ENCODE assay signal across 13 cellular contexts in the genomic region with DNA sequence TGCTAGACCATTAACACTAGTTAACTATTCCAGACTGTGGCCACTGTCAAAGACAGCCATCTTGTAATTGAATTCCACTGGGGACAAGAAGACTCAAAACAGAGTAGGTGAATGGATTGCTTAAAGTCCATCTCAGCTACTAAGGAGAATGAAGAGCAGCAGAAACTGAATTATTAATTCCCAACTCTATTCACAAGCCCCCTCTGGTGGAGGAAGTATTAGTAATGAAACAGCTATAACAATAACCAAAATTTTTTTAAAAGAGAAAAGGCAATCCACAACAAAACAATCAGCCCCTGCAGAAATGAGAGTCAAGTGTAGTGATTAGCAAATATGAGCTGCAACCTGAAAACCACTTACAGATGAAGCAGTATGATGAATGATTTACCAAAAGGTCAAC.
A peak's percentile ranks its signal among the peaks of the same experiment; 100 is the strongest.
DNase-seq lines count a peak whose midpoint lies in the region; ATAC-seq and TF ChIP-seq lines count a peak whose summit lies in the region.
"Had no signal": no experiment of that assay in that cellular context is flagged by ENCODE, and none has a peak within 500 bp of the region (broad histone marks: within the 10 kb centered on the region; RNA-seq: fewer than 3 reads in every experiment).

No MANE protein-coding gene starts in this region.

- DNase-seq in NCI-H748 (lab: John Stamatoyannopoulos, UW; ENCODE audit: unreplicated experiment) (peak; percentile 37), NCI-H748 treated with DMSO at 0.1 percent for 48 hours (lab: John Stamatoyannopoulos, UW) (no peak), NOMO-1 treated with dmso at 0.1 percent for 144 hours (lab: John Stamatoyannopoulos, UW; ENCODE audit: unreplicated experiment) (peak; percentile 12), choroid plexus epithelial cell (ENCODE audit: low read depth) (peak; percentile 55), renal cortical epithelial cell (ENCODE audit: low read depth) (peak; percentile 12), left colon (no peak), NCI-H1436 treated with DMSO at 0.1 percent for 48 hours (lab: John Stamatoyannopoulos, UW) (no peak)
- DNase-seq: amygdala; immature natural killer cell; MM.1S; stimulated activated CD4-positive, alpha-beta T cell treated with anti-CD3 and anti-CD28 coated beads, Interleukin-1b, Interleukin-23, amount 100 ng/mL, for 48 hours had no signal

- TF ChIP-seq CTCF in choroid plexus epithelial cell (conservative IDR thresholded peaks at IDR 0.05; ENCODE audit: low read depth, low read length) = peak; percentile 52

- ATAC-seq in left colon (no peak), GM18861 (IDR thresholded peaks at IDR 0.05; ENCODE audit: unreplicated experiment) (no peak)
- ATAC-seq: natural killer cell treated with Interleukin-12 subunit alpha and Interleukin-12 subunit beta and Interleukin-15 and Interleukin-18, amount 100 ng/mL, for 72 hours had no signal

- intact Hi-C loops in left colon (cut with DNase I, micrococcal nuclease) = no loop called here

- no peak overlapping the region for H3K4me3 ChIP-seq in choroid plexus epithelial cell (ENCODE audit: low read depth, low read length)

Comparison
In these comparisons a context has a peak if more than half of its experiments do, and no peak if none do; other contexts are left out.
1. DNase-seq: peak in NCI-H748 (single experiment), NOMO-1 treated with dmso at 0.1 percent for 144 hours (single experiment), choroid plexus epithelial cell (single experiment) and renal cortical epithelial cell (single experiment); none in NCI-H748 treated with DMSO at 0.1 percent for 48 hours (single experiment), left colon (0 of 2) and NCI-H1436 treated with DMSO at 0.1 percent for 48 hours (single experiment).